In the genomic region with DNA sequence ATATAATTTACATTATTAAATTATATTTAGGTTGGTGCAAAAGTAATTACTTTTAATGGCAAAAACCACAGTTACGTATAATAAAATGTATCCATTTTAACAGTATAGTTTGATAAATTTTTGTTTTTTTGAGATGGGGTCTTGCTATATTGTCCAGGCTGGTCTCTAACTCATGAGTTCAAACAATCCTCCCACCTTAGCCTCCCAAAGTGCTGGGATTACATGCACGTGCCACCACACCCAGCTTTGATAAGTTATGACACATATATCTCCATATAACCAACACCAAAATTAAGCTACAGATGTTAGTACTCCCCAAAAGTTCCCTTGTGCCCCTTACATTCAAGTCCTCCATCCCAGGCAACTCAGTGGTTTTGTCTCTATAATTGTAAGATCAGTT, we compare ENCODE assay signal across 26 cellular contexts.
"Had no signal": no experiment of that assay in that cellular context is flagged by ENCODE, and none has a peak within 500 bp of the region (broad histone marks: within the 10 kb centered on the region; RNA-seq: fewer than 3 reads in every experiment).

No MANE protein-coding gene starts in this region.

- H3K27ac ChIP-seq: stomach, suprapubic skin, testis, thoracic aorta, thyroid gland, tibial artery, tibial nerve, transverse colon, upper lobe of left lung, upper lobe of right lung, uterus, vagina had no signal

- ATAC-seq: stimulated activated memory B cell treated with anti-CD40 and anti-IgM and Interleukin-4, amounts not matched to agents 10 μg/mL and 1 μg/mL and 100 μg/mL, for 72 hours; stimulated activated naive B cell treated with anti-CD40 and anti-IgM and Interleukin-4, amounts not matched to agents 10 μg/mL and 1 μg/mL and 100 μg/mL, for 72 hours; stimulated activated naive CD8-positive, alpha-beta T cell treated with anti-CD3 and anti-CD28 coated beads, Interleukin-15, Interleukin-2, amounts not matched to agents 100 U/mL and 50 U/mL, for 24 hours; upper lobe of right lung had no signal

- DNase-seq: stimulated activated CD4-positive, alpha-beta T cell treated with anti-CD3 and anti-CD28 coated beads, Interleukin-2, amount 100 ng/mL, for 48 hours; stimulated activated CD4-positive, alpha-beta T cell treated with anti-CD3 and anti-CD28 coated beads, Interleukin-4, amount 100 ng/mL, for 1 hour; stimulated activated CD4-positive, alpha-beta T cell treated with anti-CD3 and anti-CD28 coated beads, Interleukin-4, amount 100 ng/mL, for 24 hours; stimulated activated CD4-positive, alpha-beta T cell treated with anti-CD3 and anti-CD28 coated beads, Interleukin-4, amount 100 ng/mL, for 4 hours; stimulated activated CD8-positive, alpha-beta memory T cell treated with anti-CD3 and anti-CD28 coated beads, Interleukin-4, amount 100 ng/mL, for 48 hours; stimulated activated naive B cell treated with anti-CD40 and anti-IgM and Interleukin-4, amounts not matched to agents 10 μg/mL and 1 μg/mL and 100 μg/mL, for 72 hours; stimulated activated naive CD4-positive, alpha-beta T cell; stimulated activated naive CD4-positive, alpha-beta T cell treated with Interleukin-2 at 50 U/mL for 16 hours; stimulated activated naive CD8-positive, alpha-beta T cell treated with anti-CD3 and anti-CD28 coated beads, Interleukin-15, amount 100 ng/mL, for 72 hours; stimulated activated naive CD8-positive, alpha-beta T cell treated with anti-CD3 and anti-CD28 coated beads, Interleukin-15, Interleukin-2, amounts not matched to agents 100 U/mL and 50 U/mL, for 24 hours; stomach; substantia nigra; testis; thyroid gland; tibial artery; transverse colon; trophoblast cell; upper lobe of left lung; upper lobe of right lung; uterus had no signal

- H3K9me3 ChIP-seq: stomach, suprapubic skin, testis, thoracic aorta, thyroid gland, tibial artery, transverse colon, upper lobe of left lung, upper lobe of right lung, uterus, vagina had no signal

- H3K27me3 ChIP-seq: stomach, suprapubic skin, testis, thyroid gland, tibial artery, tibial nerve, transverse colon, upper lobe of left lung, upper lobe of right lung, uterus, vagina had no signal

- FAIRE-seq: urothelium cell line had no signal

- H3K4me1 ChIP-seq: stomach, suprapubic skin, testis, thyroid gland, tibial artery, tibial nerve, transverse colon, upper lobe of left lung, upper lobe of right lung, uterus, vagina had no signal

- H3K4me3 ChIP-seq: stomach, suprapubic skin, testis, thoracic aorta, thyroid gland, tibial artery, tibial nerve, transverse colon, upper lobe of left lung, upper lobe of right lung, uterus, vagina had no signal

- H3K36me3 ChIP-seq: stomach, suprapubic skin, thoracic aorta, thyroid gland, transverse colon, upper lobe of left lung, upper lobe of right lung, uterus, vagina had no signal
